Comparison of ENCODE assay signal across 16 cellular contexts in the genomic region with DNA sequence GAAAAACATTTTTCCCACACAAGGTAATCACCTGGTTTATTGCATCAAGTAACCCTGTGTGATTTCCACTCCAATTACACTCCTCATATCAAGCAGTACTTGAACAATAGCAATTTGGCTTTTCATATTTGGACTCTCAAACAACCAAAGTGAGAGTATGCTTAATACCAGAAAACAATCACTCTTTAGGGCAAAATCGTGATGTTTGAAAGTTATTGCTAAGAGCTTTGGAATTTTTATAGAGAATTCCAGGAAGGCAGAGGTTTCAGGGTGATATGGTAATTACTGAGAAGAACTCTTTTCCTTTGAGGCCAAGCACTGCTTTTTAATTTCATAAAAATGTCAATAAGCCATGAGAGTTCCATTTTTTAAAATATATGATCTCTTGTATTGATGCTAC.
DNase-seq lines count a peak whose midpoint lies in the region; ATAC-seq and TF ChIP-seq lines count a peak whose summit lies in the region.
"Had no signal": no experiment of that assay in that cellular context is flagged by ENCODE, and none has a peak within 500 bp of the region (broad histone marks: within the 10 kb centered on the region; RNA-seq: fewer than 3 reads in every experiment).

No MANE protein-coding gene starts in this region.

- H3K4me1 ChIP-seq in left lung = no peaks in the 10 kb centered on the region
- H3K4me1 ChIP-seq: BLaER1, Caco-2 had no signal

- H3K27ac ChIP-seq in left lung = no peak overlapping the region
- H3K27ac ChIP-seq: BLaER1, GM23248 had no signal

- H3K4me3 ChIP-seq in left lung = no peak overlapping the region
- H3K4me3 ChIP-seq: BLaER1, GM23248, K562 had no signal

- peak; percentile 55 for DNase-seq in ELR (ENCODE audit: low read depth)
- DNase-seq in M059J (ENCODE audit: low read depth) = peak; percentile 4
- DNase-seq in left lung = no peak
- no peak for DNase-seq in SKM-1 (lab: John Stamatoyannopoulos, UW; ENCODE audit: unreplicated experiment)
- no peak for DNase-seq in activated CD4-positive, alpha-beta T cell treated with anti-CD3 and anti-CD28 coated beads for 36 hours
- no peak for DNase-seq in 8988T
- DNase-seq: AML-193; Caco-2; CD8-positive, alpha-beta memory T cell; DND-41; GF-D8; GM23248; H7 had no signal

- POLR2A ChIA-PET in activated CD4-positive, alpha-beta T cell treated with anti-CD3 and anti-CD28 coated beads for 36 hours (lab: Charles Lee) = no interaction called here

- no peak overlapping the region for H3K4me3 Mint-ChIP-seq in activated CD4-positive, alpha-beta T cell treated with anti-CD3 and anti-CD28 coated beads for 36 hours
- H3K4me3 Mint-ChIP-seq: CD8-positive, alpha-beta memory T cell had no signal

- intact Hi-C loops in left lung (cut with DNase I) = no loop called here
- intact Hi-C loops in activated CD4-positive, alpha-beta T cell treated with anti-CD3 and anti-CD28 coated beads for 36 hours (cut with DNase I, micrococcal nuclease) = no loop called here

- no peak for TF ChIP-seq CTCF in left lung (IDR thresholded peaks at IDR 0.05)

- H3K27ac Mint-ChIP-seq in activated CD4-positive, alpha-beta T cell treated with anti-CD3 and anti-CD28 coated beads for 36 hours = no peak overlapping the region
- H3K27ac Mint-ChIP-seq: CD8-positive, alpha-beta memory T cell had no signal

- no peaks in the 10 kb centered on the region for H3K27me3 Mint-ChIP-seq in activated CD4-positive, alpha-beta T cell treated with anti-CD3 and anti-CD28 coated beads for 36 hours
- H3K27me3 Mint-ChIP-seq: CD8-positive, alpha-beta memory T cell had no signal

- ATAC-seq in left lung (peak; percentile 17), HG02840 (IDR thresholded peaks at IDR 0.05; ENCODE audit: low FRiP score, unreplicated experiment) (no peak)
- ATAC-seq in activated CD4-positive, alpha-beta T cell treated with anti-CD3 and anti-CD28 coated beads for 36 hours = no peak
- ATAC-seq: K562 had no signal

- H3K36me3 Mint-ChIP-seq in activated CD4-positive, alpha-beta T cell treated with anti-CD3 and anti-CD28 coated beads for 36 hours (ENCODE audit: low read depth) = no peaks in the 10 kb centered on the region
- H3K36me3 Mint-ChIP-seq: CD8-positive, alpha-beta memory T cell had no signal

- peaks cover 11% of the 10 kb centered on the region for H3K9me3 Mint-ChIP-seq in activated CD4-positive, alpha-beta T cell treated with anti-CD3 and anti-CD28 coated beads for 36 hours (ENCODE audit: low read depth)

- H3K27me3 ChIP-seq in left lung = no peaks in the 10 kb centered on the region
- H3K27me3 ChIP-seq: BLaER1 had no signal

- CTCF ChIA-PET in activated CD4-positive, alpha-beta T cell treated with anti-CD3 and anti-CD28 coated beads for 36 hours (lab: Charles Lee) = interaction anchor here (0.5 kb wide), 1 partner anchor 34 kb away, joined by 3 read pairs; no protein-coding TSS in a partner anchor

- H3K36me3 ChIP-seq in left lung = no peaks in the 10 kb centered on the region
- H3K36me3 ChIP-seq: BLaER1 had no signal

- H3K9me3 ChIP-seq in left lung = peaks cover 0 to 16% of the 10 kb centered on the region in 2 donors
- H3K9me3 ChIP-seq: BLaER1, Caco-2 had no signal

- no peaks in the 10 kb centered on the region for H3K4me1 Mint-ChIP-seq in activated CD4-positive, alpha-beta T cell treated with anti-CD3 and anti-CD28 coated beads for 36 hours
- H3K4me1 Mint-ChIP-seq: CD8-positive, alpha-beta memory T cell had no signal

Comparison
In these comparisons a context has a peak if more than half of its experiments do, and no peak if none do; other contexts are left out.
1. DNase-seq: peak in ELR (single experiment) and M059J (single experiment); none in left lung (0 of 2), SKM-1 (single experiment), activated CD4-positive, alpha-beta T cell treated with anti-CD3 and anti-CD28 coated beads for 36 hours (single experiment) and 8988T (single experiment).